8 cellular contexts compared by ENCODE assay signal in the genomic region with DNA sequence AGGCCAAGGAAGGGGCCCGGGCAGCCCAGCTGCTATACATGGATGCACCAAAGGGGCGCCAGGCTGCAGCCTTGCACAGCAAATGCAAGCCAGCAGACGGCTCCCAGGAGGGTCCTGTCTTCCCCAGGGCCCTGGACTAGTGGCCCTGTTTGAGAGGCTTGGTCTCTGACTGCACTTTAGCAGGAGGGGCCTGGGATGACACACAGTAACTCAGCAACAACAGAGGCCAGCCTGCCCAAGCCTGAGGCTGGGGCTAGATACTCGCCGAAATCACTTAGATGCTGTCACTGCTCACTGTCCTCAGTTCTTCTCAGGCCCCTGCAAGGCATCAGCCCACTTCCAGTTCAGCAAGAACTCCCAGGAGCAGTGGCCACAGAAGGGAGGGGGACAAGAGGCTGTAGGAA.
DNase-seq lines count a peak whose midpoint lies in the region; ATAC-seq and TF ChIP-seq lines count a peak whose summit lies in the region.

No MANE protein-coding gene starts in this region.

- peaks cover 40% of the 10 kb centered on the region for H3F3A ChIP-seq in SK-N-SH (replicated peaks; ENCODE audit: insufficient read depth)

- H3K9ac ChIP-seq in SK-N-SH: peak overlapping the region; percentile 19; the same call in 1 of the 2 replicates

- peak; percentile 21; the same call in 1 of the 2 replicates for TF ChIP-seq RAD21 in SK-N-SH (IDR thresholded peaks at IDR 0.05; ENCODE audit: low read length)

- WGBS in SK-N-SH (ENCODE audit: low lambda C conversion rate): 62% methylated on average over 5 of the region's 5 CpGs
- WGBS in suprapubic skin: 52% methylated on average over 3 of the region's 5 CpGs

- no peak overlapping the region for H2AFZ ChIP-seq in SK-N-SH (ENCODE audit: low read depth)

- H3K4me3 ChIP-seq in SK-N-SH (ENCODE audit: low read depth in 2 of 2, low read length in 1 of 2) (no peak overlapping the region), suprapubic skin (peak overlapping the region; percentile 7)

- POLR2A ChIA-PET in SK-N-SH (lab: Yijun Ruan, JAX): no interaction called here

- TF ChIP-seq CTCF in SK-N-SH (IDR thresholded peaks at IDR 0.05) (peak; percentile 18; the same call in 1 of the 2 replicates), suprapubic skin (IDR thresholded peaks at IDR 0.05) (no peak)

- DNase-seq in NCI-H146 (lab: John Stamatoyannopoulos, UW) (peak; percentile 13), NCI-H146 treated with DMSO at 0.1 percent for 48 hours (lab: John Stamatoyannopoulos, UW; ENCODE audit: unreplicated experiment) (no peak), SK-N-SH (peak; percentile 55), left ventricle myocardium superior (peak; percentile 44), suprapubic skin (ENCODE audit: low spot score in 2 of 2) (no peak), NCI-H2107 treated with DMSO at 0.1 percent for 48 hours (lab: John Stamatoyannopoulos, UW; ENCODE audit: unreplicated experiment) (no peak), NCI-H2081 treated with DMSO at 0.1 percent for 48 hours (lab: John Stamatoyannopoulos, UW) (no peak)
- no peak for DNase-seq in activated effector memory CD4-positive, alpha-beta T cell treated with anti-CD3 and anti-CD28 coated beads, Interleukin-2, amount 50 U/mL, for 16 hours

- H3K9me2 ChIP-seq in SK-N-SH: no peaks in the 10 kb centered on the region

- ATAC-seq in left ventricle myocardium superior: no peak

- peak overlapping the region; percentile 62 for H3K4me2 ChIP-seq in SK-N-SH

- H4K20me1 ChIP-seq in SK-N-SH (ENCODE audit: insufficient read depth): no peaks in the 10 kb centered on the region

- H3K27ac ChIP-seq in SK-N-SH (ENCODE audit: low read depth in 2 of 2, low read length in 1 of 2) (peak overlapping the region; percentile 71 to 77), suprapubic skin (peak overlapping the region; percentile 72)

- peaks cover 43 to 64% of the 10 kb centered on the region in 2 experiments for H3K36me3 ChIP-seq in SK-N-SH (replicated peaks in 1 of 2; ENCODE audit: control insufficient read depth in 1 of 2, insufficient read depth in 2 of 2, low read length in 1 of 2)
- peaks cover 21% of the 10 kb centered on the region for H3K36me3 ChIP-seq in suprapubic skin

- H3K9me3 ChIP-seq in SK-N-SH: no peaks in the 10 kb centered on the region
- H3K9me3 ChIP-seq in suprapubic skin: no peaks in the 10 kb centered on the region

- H3K4me1 ChIP-seq in SK-N-SH (ENCODE audit: control insufficient read depth in 1 of 2, insufficient read depth in 2 of 2, low read depth in 1 of 2, low read length in 1 of 2) (peaks cover 18 to 28% of the 10 kb centered on the region in 2 experiments; a peak in 3 of 4 replicates), suprapubic skin (peaks cover 60% of the 10 kb centered on the region)

- H3K27me3 ChIP-seq in SK-N-SH (ENCODE audit: insufficient read depth): no peaks in the 10 kb centered on the region
- H3K27me3 ChIP-seq in suprapubic skin: no peaks in the 10 kb centered on the region

- intact Hi-C loops in left ventricle myocardium superior (cut with micrococcal nuclease): loop anchor here (5.0 kb wide), 2 partner anchors 74 to 86 kb away; partner anchors contain the start of gene TRAM2

- TF ChIP-seq EP300 in SK-N-SH (IDR thresholded peaks at IDR 0.05; ENCODE audit: borderline replicate concordance in 1 of 2, low read depth in 1 of 2, low read length in 1 of 2) (no peak), suprapubic skin (IDR thresholded peaks at IDR 0.05) (no peak)

- H3K79me2 ChIP-seq in SK-N-SH (ENCODE audit: insufficient read depth): peaks cover 6% of the 10 kb centered on the region; the same call in 1 of the 2 replicates

- no peak for TF ChIP-seq POLR2A in suprapubic skin (IDR thresholded peaks at IDR 0.05)

- CTCF ChIA-PET in SK-N-SH (lab: Yijun Ruan, JAX): interaction anchor here (1.3 kb wide), 1 partner anchor 73 kb away, joined by 3 read pairs; no protein-coding TSS in a partner anchor

TF ChIP-seq in SK-N-SH, 30 proteins besides CTCF, POLR2A, EP300 and RAD21:
- TF ChIP-seq, protein P1, sequence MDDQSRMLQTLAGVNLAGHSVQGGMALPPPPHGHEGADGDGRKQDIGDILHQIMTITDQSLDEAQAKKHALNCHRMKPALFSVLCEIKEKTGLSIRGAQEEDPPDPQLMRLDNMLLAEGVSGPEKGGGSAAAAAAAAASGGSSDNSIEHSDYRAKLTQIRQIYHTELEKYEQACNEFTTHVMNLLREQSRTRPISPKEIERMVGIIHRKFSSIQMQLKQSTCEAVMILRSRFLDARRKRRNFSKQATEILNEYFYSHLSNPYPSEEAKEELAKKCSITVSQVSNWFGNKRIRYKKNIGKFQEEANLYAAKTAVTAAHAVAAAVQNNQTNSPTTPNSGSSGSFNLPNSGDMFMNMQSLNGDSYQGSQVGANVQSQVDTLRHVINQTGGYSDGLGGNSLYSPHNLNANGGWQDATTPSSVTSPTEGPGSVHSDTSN (IDR thresholded peaks at IDR 0.05): no peak
- TF ChIP-seq, protein P2, sequence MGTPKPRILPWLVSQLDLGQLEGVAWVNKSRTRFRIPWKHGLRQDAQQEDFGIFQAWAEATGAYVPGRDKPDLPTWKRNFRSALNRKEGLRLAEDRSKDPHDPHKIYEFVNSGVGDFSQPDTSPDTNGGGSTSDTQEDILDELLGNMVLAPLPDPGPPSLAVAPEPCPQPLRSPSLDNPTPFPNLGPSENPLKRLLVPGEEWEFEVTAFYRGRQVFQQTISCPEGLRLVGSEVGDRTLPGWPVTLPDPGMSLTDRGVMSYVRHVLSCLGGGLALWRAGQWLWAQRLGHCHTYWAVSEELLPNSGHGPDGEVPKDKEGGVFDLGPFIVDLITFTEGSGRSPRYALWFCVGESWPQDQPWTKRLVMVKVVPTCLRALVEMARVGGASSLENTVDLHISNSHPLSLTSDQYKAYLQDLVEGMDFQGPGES (IDR thresholded peaks at IDR 0.05; ENCODE audit: low read depth, low read length): no peak
- TF ChIP-seq GATA2 (CRISPR knock-in tag; IDR thresholded peaks at IDR 0.05) (no peak), FOXJ3 (CRISPR knock-in tag; IDR thresholded peaks at IDR 0.05) (no peak), MEF2A (IDR thresholded peaks at IDR 0.05; ENCODE audit: borderline replicate concordance, low read depth) (no peak), SIN3A (IDR thresholded peaks at IDR 0.05; ENCODE audit: borderline replicate concordance, low read depth, low read length) (no peak), FOSL2 (IDR thresholded peaks at IDR 0.05; ENCODE audit: borderline replicate concordance, low read depth) (no peak), TEAD4 (IDR thresholded peaks at IDR 0.05; ENCODE audit: borderline replicate concordance, insufficient read depth) (no peak), GABPA (IDR thresholded peaks at IDR 0.05; ENCODE audit: low read depth) (no peak), CHD2 (IDR thresholded peaks at IDR 0.05; ENCODE audit: low read length, partially characterized antibody) (no peak), RFX5 (IDR thresholded peaks at IDR 0.05; ENCODE audit: low read length) (no peak), RCOR1 (IDR thresholded peaks at IDR 0.05; ENCODE audit: low read length) (no peak), MXI1 (IDR thresholded peaks at IDR 0.05; ENCODE audit: low read depth, low read length) (no peak), FOXM1 (IDR thresholded peaks at IDR 0.05; ENCODE audit: low read depth) (no peak), TAF1 (IDR thresholded peaks at IDR 0.05; ENCODE audit: borderline replicate concordance, low read depth, low read length) (no peak), EZH2phosphoT487 (IDR thresholded peaks at IDR 0.05; ENCODE audit: borderline replicate concordance, low read depth) (no peak), NFIC (IDR thresholded peaks at IDR 0.05; ENCODE audit: borderline replicate concordance) (no peak), ELF1 (IDR thresholded peaks at IDR 0.05) (no peak), SMC3 (IDR thresholded peaks at IDR 0.05; ENCODE audit: low read depth, low read length) (no peak)

Comparison
In these comparisons a context has a peak if more than half of its experiments do, and no peak if none do; other contexts are left out.
1. DNase-seq: peak in NCI-H146 (single experiment), SK-N-SH (single experiment) and left ventricle myocardium superior (single experiment); none in NCI-H146 treated with DMSO at 0.1 percent for 48 hours (single experiment), suprapubic skin (0 of 2), activated effector memory CD4-positive, alpha-beta T cell treated with anti-CD3 and anti-CD28 coated beads, Interleukin-2, amount 50 U/mL, for 16 hours (single experiment), NCI-H2107 treated with DMSO at 0.1 percent for 48 hours (single experiment) and NCI-H2081 treated with DMSO at 0.1 percent for 48 hours (single experiment).